Comparison of ENCODE assay signal across 21 cellular contexts in genomic region chr2:68280846-68281245, GRCh38. TPM values are rescaled to one million over a fixed set of nuclear protein-coding genes. Genes with fewer than 3 reads are reported as not detected.
"Had no signal": no experiment of that assay in that cellular context is flagged by ENCODE, and none has a peak within 500 bp of the region (broad histone marks: within the 10 kb centered on the region; RNA-seq: fewer than 3 reads in every experiment).

No MANE protein-coding gene starts in this region.

- H3K4me3 ChIP-seq: SJSA1, SK-N-MC had no signal

- H3K36me3 ChIP-seq: SJSA1 had no signal

- DNase-seq: Karpas-422, KG1, MV-4-11, NCI-H1048, NCI-H1105, NCI-H1417, NCI-H1436 treated with DMSO at 0.1 percent for 48 hours, NCI-H1694, NCI-H187 treated with DMSO at 0.1 percent for 48 hours, NCI-H2029 treated with DMSO at 0.1 percent for 48 hours, NCI-H2107, NCI-H2227 treated with DMSO at 0.1 percent for 48 hours, NCI-H524, NCI-H526 treated with DMSO at 0.1 percent for 48 hours, NCI-H748 treated with DMSO at 0.1 percent for 48 hours, Right ventricle myocardium superior, RPMI8226, SIG-M5 had no signal

- H3K4me1 ChIP-seq: SJSA1 had no signal

- H3K9me3 ChIP-seq: SJSA1 had no signal

- H3K27ac ChIP-seq: SJSA1, SK-N-MC had no signal

RNA-seq across cellular contexts. Expression of gene CNRIP1, which starts 38.9 kb away (rescaled TPM):
- total RNA-seq: HT-29 had no signal
